In the genomic region with DNA sequence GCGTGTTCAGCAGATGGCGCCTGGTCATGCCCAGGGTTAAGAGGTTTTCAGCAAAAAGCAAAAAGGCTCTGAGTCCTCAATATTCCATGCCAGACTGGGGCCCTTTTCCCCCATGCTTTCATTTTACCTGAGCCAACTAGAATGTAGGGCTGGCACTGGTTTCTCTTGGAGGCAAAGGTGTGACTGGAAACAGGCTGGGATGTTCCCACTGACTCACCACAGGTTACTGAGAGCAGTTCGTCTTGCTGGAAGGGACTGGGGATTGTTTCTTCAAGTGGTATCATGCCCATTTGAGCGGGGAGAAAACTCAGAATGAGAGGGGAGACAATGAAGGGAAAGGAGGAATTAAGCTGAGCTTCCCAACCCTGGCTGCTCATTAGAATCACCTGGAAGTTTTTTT, we compare ENCODE assay signal across 21 cellular contexts.
"Had no signal": no experiment of that assay in that cellular context is flagged by ENCODE, and none has a peak within 500 bp of the region (broad histone marks: within the 10 kb centered on the region; RNA-seq: fewer than 3 reads in every experiment).

No MANE protein-coding gene starts in this region.

- ATAC-seq: activated CD4-positive, CD25-positive, alpha-beta regulatory T cell treated with anti-CD3 and anti-CD28 coated beads, Interleukin-2, amount 50 U/mL, for 24 hours; activated CD8-positive, alpha-beta T cell treated with anti-CD3 and anti-CD28 coated beads for 36 hours; Panc1 had no signal

- H3K4me1 Mint-ChIP-seq: activated naive CD8-positive, alpha-beta T cell treated with anti-CD3 and anti-CD28 coated beads, Interleukin-2, amount 10 ng/mL, durations not matched to agents 7 days and 5 days had no signal

- H3K4me3 Mint-ChIP-seq: activated CD8-positive, alpha-beta T cell treated with anti-CD3 and anti-CD28 coated beads for 36 hours; activated naive CD8-positive, alpha-beta T cell treated with anti-CD3 and anti-CD28 coated beads, Interleukin-2, amount 10 ng/mL, durations not matched to agents 7 days and 5 days; T-helper 1 cell treated with Interleukin-12 subunit alpha and Interleukin-12 subunit beta and Interleukin-4 antibody, amounts not matched to agents 30 μg/mL and 1 μg/mL, for 36 hours had no signal

- H3K9me3 Mint-ChIP-seq: activated CD8-positive, alpha-beta T cell treated with anti-CD3 and anti-CD28 coated beads for 36 hours; activated naive CD8-positive, alpha-beta T cell treated with anti-CD3 and anti-CD28 coated beads, Interleukin-2, amount 10 ng/mL, durations not matched to agents 7 days and 5 days; T-helper 1 cell treated with Interleukin-12 subunit alpha and Interleukin-12 subunit beta and Interleukin-4 antibody, amounts not matched to agents 30 μg/mL and 1 μg/mL, for 36 hours had no signal

- H3K9me3 ChIP-seq: adrenal gland had no signal

- H3K4me1 ChIP-seq: adrenal gland had no signal

- H3K27ac Mint-ChIP-seq: activated CD8-positive, alpha-beta T cell treated with anti-CD3 and anti-CD28 coated beads for 36 hours; activated naive CD8-positive, alpha-beta T cell treated with anti-CD3 and anti-CD28 coated beads, Interleukin-2, amount 10 ng/mL, durations not matched to agents 7 days and 5 days; T-helper 1 cell treated with Interleukin-12 subunit alpha and Interleukin-12 subunit beta and Interleukin-4 antibody, amounts not matched to agents 30 μg/mL and 1 μg/mL, for 36 hours had no signal

- H3K27me3 Mint-ChIP-seq: activated CD8-positive, alpha-beta T cell treated with anti-CD3 and anti-CD28 coated beads for 36 hours had no signal

- H3K27ac ChIP-seq: adrenal gland had no signal

- DNase-seq: activated CD4-positive, alpha-beta T cell treated with anti-CD3 and anti-CD28 coated beads for 4 hours; activated CD8-positive, alpha-beta memory T cell treated with anti-CD3 and anti-CD28 coated beads, Interleukin-2, amount 50 U/mL, for 4 hours; activated CD8-positive, alpha-beta T cell treated with anti-CD3 and anti-CD28 coated beads for 36 hours; activated naive CD4-positive, alpha-beta T cell treated with anti-CD3 and anti-CD28 coated beads, Interleukin-2, amount 50 U/mL, for 16 hours; activated naive CD8-positive, alpha-beta T cell treated with anti-CD3 and anti-CD28 coated beads, Interleukin-2, amount 10 ng/mL, durations not matched to agents 7 days and 5 days; adrenal gland; anterior cingulate cortex; central memory CD4-positive, alpha-beta T cell; KG1; NCI-H1092; NCI-H1417 treated with DMSO at 0.1 percent for 48 hours; NCI-H1694; NCI-H2029 treated with DMSO at 0.1 percent for 48 hours; NCI-H345; NCI-H510A; NCI-H526 treated with DMSO at 0.1 percent for 48 hours; NCI-H82; SHP77 treated with DMSO at 0.1 percent for 48 hours had no signal

- H3K36me3 Mint-ChIP-seq: activated naive CD8-positive, alpha-beta T cell treated with anti-CD3 and anti-CD28 coated beads, Interleukin-2, amount 10 ng/mL, durations not matched to agents 7 days and 5 days had no signal

- H3K27me3 ChIP-seq: adrenal gland had no signal

- H3K36me3 ChIP-seq: adrenal gland had no signal

- H3K4me3 ChIP-seq: adrenal gland had no signal
